ENCODE assay signal across 5 cellular contexts in the genomic region with DNA sequence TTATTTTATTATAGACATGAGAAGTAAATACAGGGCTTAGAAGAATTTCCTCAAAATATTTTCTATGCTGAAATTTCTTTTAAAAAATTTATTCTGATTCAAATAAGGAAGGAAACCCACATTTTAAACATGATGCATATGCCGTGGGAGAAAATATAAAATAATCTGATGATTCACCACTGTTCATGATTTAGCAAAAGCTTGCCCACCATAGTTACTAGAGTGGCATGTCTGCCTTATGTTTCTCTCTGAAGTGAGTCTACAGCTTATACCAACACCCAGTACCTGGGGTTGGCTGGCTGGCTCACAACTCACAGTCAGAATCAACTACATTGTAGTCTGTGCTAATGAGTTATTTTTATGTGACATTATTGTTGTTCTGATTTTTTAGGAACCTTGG.
"Had no signal": no experiment of that assay in that cellular context is flagged by ENCODE, and none has a peak within 500 bp of the region (broad histone marks: within the 10 kb centered on the region; RNA-seq: fewer than 3 reads in every experiment).

No MANE protein-coding gene starts in this region.

- H3K4me2 ChIP-seq: GM23338 had no signal

- H2AFZ ChIP-seq: GM23338 had no signal

- H3K4me3 ChIP-seq: GM23338, K562 had no signal

- ATAC-seq: GM23338, HepG2, K562 had no signal

- H3K4me3 Mint-ChIP-seq: GM23338, H9 had no signal

- DNase-seq: H9, HCEC 1CT had no signal

- H3K27ac Mint-ChIP-seq: GM23338, H9 had no signal

- H3K9me3 Mint-ChIP-seq: GM23338, H9 had no signal
